Comparison of ENCODE assay signal across 17 cellular contexts in genomic region chr12:96156211-96156610, GRCh38.
"Had no signal": no experiment of that assay in that cellular context is flagged by ENCODE, and none has a peak within 500 bp of the region (broad histone marks: within the 10 kb centered on the region; RNA-seq: fewer than 3 reads in every experiment).

No MANE protein-coding gene starts in this region.

- H3K27ac Mint-ChIP-seq: naive thymus-derived CD4-positive, alpha-beta T cell had no signal

- H3K4me3 Mint-ChIP-seq: naive thymus-derived CD4-positive, alpha-beta T cell had no signal

- DNase-seq: dermis blood vessel endothelial cell; dorsolateral prefrontal cortex; effector CD4-positive, alpha-beta T cell; effector memory CD4-positive, alpha-beta T cell; foreskin keratinocyte; heart left ventricle; hippocampal formation; left cardiac atrium; left lung; left ventricle myocardium superior; lower lobe of right lung; mesendoderm; midbrain; naive thymus-derived CD4-positive, alpha-beta T cell had no signal

- H3K9me3 ChIP-seq: esophagus muscularis mucosa, gastroesophageal sphincter, heart left ventricle, left lung, lower lobe of right lung had no signal

- H3K27ac ChIP-seq: coronary artery, dorsolateral prefrontal cortex, esophagus muscularis mucosa, foreskin keratinocyte, gastroesophageal sphincter, heart left ventricle, left lung, lower lobe of right lung had no signal

- H3K27me3 ChIP-seq: dorsolateral prefrontal cortex, esophagus muscularis mucosa, foreskin keratinocyte, gastroesophageal sphincter, heart left ventricle, left lung had no signal

- H3K4me3 ChIP-seq: coronary artery, dorsolateral prefrontal cortex, esophagus muscularis mucosa, gastroesophageal sphincter, heart left ventricle, left lung, lower lobe of right lung had no signal

- H3K27me3 Mint-ChIP-seq: naive thymus-derived CD4-positive, alpha-beta T cell had no signal

- H3K36me3 Mint-ChIP-seq: naive thymus-derived CD4-positive, alpha-beta T cell had no signal

- H3K36me3 ChIP-seq: esophagus muscularis mucosa, gastroesophageal sphincter, heart left ventricle, left lung, lower lobe of right lung had no signal

- H3K4me1 ChIP-seq: esophagus muscularis mucosa, foreskin keratinocyte, gastroesophageal sphincter, heart left ventricle, left lung, lower lobe of right lung had no signal

- ATAC-seq: foreskin keratinocyte; gastroesophageal sphincter; heart left ventricle; left cardiac atrium; left lung; left ventricle myocardium superior; lower lobe of right lung; naive thymus-derived CD4-positive, alpha-beta T cell had no signal
